In genomic region chr12:82705774-82706173, GRCh38 we compare ENCODE assay signal across 25 cellular contexts.
"Had no signal": no experiment of that assay in that cellular context is flagged by ENCODE, and none has a peak within 500 bp of the region (broad histone marks: within the 10 kb centered on the region; RNA-seq: fewer than 3 reads in every experiment).

No MANE protein-coding gene starts in this region.

- H3K27me3 ChIP-seq: brain microvascular endothelial cell, dorsolateral prefrontal cortex had no signal

- H3K36me3 ChIP-seq: brain microvascular endothelial cell, WERI-Rb-1 had no signal

- DNase-seq: activated B cell treated with CpG ODN at 0.5 μM for 24 hours; activated CD4-positive, alpha-beta T cell treated with anti-CD3 and anti-CD28 coated beads for 48 hours; activated CD4-positive, alpha-beta T cell treated with anti-CD3 and anti-CD28 coated beads, Interleukin-2, amount 50 U/mL, for 1 hour; activated CD4-positive, alpha-beta T cell treated with anti-CD3 and anti-CD28 coated beads, Interleukin-2, amount 50 U/mL, for 48 hours; activated CD8-positive, alpha-beta memory T cell treated with anti-CD3 and anti-CD28 coated beads for 24 hours; activated CD8-positive, alpha-beta T cell treated with anti-CD3 and anti-CD28 coated beads for 36 hours; activated effector memory CD4-positive, alpha-beta T cell treated with Interleukin-2 at 50 U/mL for 16 hours; activated gamma-delta T cell treated with Interleukin-2 at 50 U/mL for 16 hours; activated naive CD4-positive, alpha-beta T cell treated with anti-CD3 and anti-CD28 coated beads, Interleukin-2, amount 50 U/mL, for 16 hours; activated naive CD4-positive, alpha-beta T cell treated with Interleukin-2 at 50 U/mL for 16 hours; activated T-cell treated with anti-CD3 and anti-CD28 coated beads, Interleukin-2, amount 50 U/mL, for 4 hours; amniotic stem cell; anterior cingulate cortex; brain microvascular endothelial cell; dorsolateral prefrontal cortex; effector memory CD4-positive, alpha-beta T cell; endodermal cell; foreskin fibroblast; head of caudate nucleus; T-helper 17 cell; T1000; WERI-Rb-1 had no signal

- H3K27ac ChIP-seq: brain microvascular endothelial cell, coronary artery, WERI-Rb-1 had no signal

- H3K4me3 ChIP-seq: coronary artery, dorsolateral prefrontal cortex had no signal

- ATAC-seq: activated CD4-positive, CD25-positive, alpha-beta regulatory T cell treated with anti-CD3 and anti-CD28 coated beads, Interleukin-2, amount 50 U/mL, for 24 hours; activated CD8-positive, alpha-beta T cell treated with anti-CD3 and anti-CD28 coated beads for 36 hours; activated T-cell treated with anti-CD3 and anti-CD28 coated beads, Interleukin-2, amount 50 U/mL, for 4 hours; esophagus mucosa; T-helper 17 cell had no signal
